ENCODE assay signal across 8 cellular contexts in the genomic region with DNA sequence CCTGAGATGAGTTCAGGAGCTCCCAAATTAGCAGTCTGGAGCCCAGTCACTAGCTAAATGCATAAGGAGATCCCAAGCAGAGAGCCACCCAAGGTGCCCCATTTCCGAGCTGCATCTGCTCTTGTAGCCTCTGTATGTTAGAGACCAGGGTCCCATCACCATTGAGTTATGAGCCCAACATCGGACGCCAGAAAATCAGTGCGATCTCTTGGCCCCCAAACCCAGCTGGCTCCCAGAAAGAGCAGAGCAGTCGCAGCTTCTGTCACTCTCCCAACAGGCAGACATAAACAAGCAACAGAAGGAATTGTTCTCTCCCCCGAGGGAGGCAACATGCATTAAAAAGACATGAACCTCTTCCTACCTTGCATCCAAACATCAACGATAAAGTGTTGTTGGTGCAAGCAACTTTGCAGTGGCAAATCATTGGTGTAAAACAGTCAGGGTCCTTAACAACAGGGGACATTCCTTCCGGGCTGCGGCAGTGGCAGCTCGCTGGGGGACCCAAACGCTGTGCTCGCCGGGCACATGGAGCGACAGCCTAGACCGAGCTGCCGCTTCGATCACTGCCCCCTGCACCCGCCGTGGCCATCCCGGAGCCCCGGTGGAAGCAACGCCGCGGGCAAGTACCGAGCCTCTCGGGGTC.
DNase-seq lines count a peak whose midpoint lies in the region; ATAC-seq lines count a peak whose summit lies in the region.

No MANE protein-coding gene starts in this region.

- peak; percentile 43 for DNase-seq in NAMALWA (ENCODE audit: low spot score)
- peak; percentile 44 for DNase-seq in activated CD8-positive, alpha-beta memory T cell treated with anti-CD3 and anti-CD28 coated beads, Interleukin-2, amount 50 U/mL, for 48 hours
- DNase-seq in A172 (ENCODE audit: low spot score): no peak
- no peak for DNase-seq in effector CD4-positive, alpha-beta T cell

- H3K4me3 ChIP-seq in iPS-18c (ENCODE audit: insufficient read depth, low read depth, low read length) (peak overlapping the region; percentile 65), skeletal muscle tissue (ENCODE audit: low read length in 3 of 3) (peak overlapping the region; percentile 70 to 86 (median 74))

- no peak overlapping the region for H3K27ac ChIP-seq in skeletal muscle tissue (ENCODE audit: low read depth, low read length)

- peaks cover 5 to 14% (median 8%) of the 10 kb centered on the region in 3 donors for H3K4me1 ChIP-seq in skeletal muscle tissue (ENCODE audit: control insufficient read depth in 3 of 3, insufficient read depth in 3 of 3, low read length in 3 of 3)

- H3K9me3 ChIP-seq in iPS-18c (ENCODE audit: control insufficient read depth, insufficient read depth, low read length) (no peaks in the 10 kb centered on the region), skeletal muscle tissue (ENCODE audit: control insufficient read depth in 3 of 3, low read length in 3 of 3) (no peaks in the 10 kb centered on the region)

- H3K9ac ChIP-seq in skeletal muscle tissue (ENCODE audit: low read depth in 1 of 3, low read length in 3 of 3): peak overlapping the region; percentile 72 to 77 (median 75)

- H3K36me3 ChIP-seq in skeletal muscle tissue (ENCODE audit: control insufficient read depth in 3 of 3, insufficient read depth in 3 of 3, low read length in 3 of 3): no peaks in the 10 kb centered on the region

- H3K27me3 ChIP-seq in skeletal muscle tissue (ENCODE audit: control insufficient read depth in 3 of 3, insufficient read depth in 3 of 3, low read length in 3 of 3): no peaks in the 10 kb centered on the region

- ATAC-seq in HG03139 (IDR thresholded peaks at IDR 0.05; ENCODE audit: unreplicated experiment): no peak
- no peak for ATAC-seq in GM21423 (IDR thresholded peaks at IDR 0.05; ENCODE audit: unreplicated experiment)

Comparison
In these comparisons a context has a peak if more than half of its experiments do, and no peak if none do; other contexts are left out.
1. DNase-seq: peak in NAMALWA (single experiment) and activated CD8-positive, alpha-beta memory T cell treated with anti-CD3 and anti-CD28 coated beads, Interleukin-2, amount 50 U/mL, for 48 hours (single experiment); none in A172 (single experiment) and effector CD4-positive, alpha-beta T cell (single experiment).